29 cellular contexts compared by ENCODE assay signal in genomic region chr6:36292170-36292569, GRCh38. TPM values are rescaled to one million over a fixed set of nuclear protein-coding genes. Genes with fewer than 3 reads are reported as not detected.
"Had no signal": no experiment of that assay in that cellular context is flagged by ENCODE, and none has a peak within 500 bp of the region (broad histone marks: within the 10 kb centered on the region; RNA-seq: fewer than 3 reads in every experiment).

No MANE protein-coding gene starts in this region.

- H3K9me3 Mint-ChIP-seq: activated CD4-positive, alpha-beta T cell treated with anti-CD3 and anti-CD28 coated beads, Interleukin-2, amount 10 ng/mL, durations not matched to agents 24 days and 14 days; activated CD8-positive, alpha-beta T cell treated with anti-CD3 and anti-CD28 coated beads for 36 hours; activated naive CD4-positive, alpha-beta T cell treated with anti-CD3 and anti-CD28 coated beads, Interleukin-2, amount 10 ng/mL, durations not matched to agents 7 days and 5 days; activated naive CD8-positive, alpha-beta T cell treated with anti-CD3 and anti-CD28 coated beads, Interleukin-2, amount 50 U/mL, for 24 hours; T-helper 1 cell treated with Interleukin-12 subunit alpha and Interleukin-12 subunit beta and Interleukin-4 antibody, amounts not matched to agents 30 μg/mL and 1 μg/mL, for 36 hours; T-helper 2 cell treated with Interferon-gamma antibody and Interleukin-4, amounts not matched to agents 5 μg/mL and 100 μg/mL, for 36 hours had no signal

- H3K9me2 ChIP-seq: SK-N-SH had no signal

- H3K27ac Mint-ChIP-seq: activated CD4-positive, alpha-beta T cell treated with anti-CD3 and anti-CD28 coated beads, Interleukin-2, amount 10 ng/mL, durations not matched to agents 24 days and 14 days; activated CD8-positive, alpha-beta T cell treated with anti-CD3 and anti-CD28 coated beads for 36 hours; activated naive CD4-positive, alpha-beta T cell treated with anti-CD3 and anti-CD28 coated beads, Interleukin-2, amount 10 ng/mL, durations not matched to agents 7 days and 5 days; activated naive CD8-positive, alpha-beta T cell; activated naive CD8-positive, alpha-beta T cell treated with anti-CD3 and anti-CD28 coated beads, Interleukin-2, amount 50 U/mL, for 24 hours; T-helper 1 cell treated with Interleukin-12 subunit alpha and Interleukin-12 subunit beta and Interleukin-4 antibody, amounts not matched to agents 30 μg/mL and 1 μg/mL, for 36 hours; T-helper 2 cell treated with Interferon-gamma antibody and Interleukin-4, amounts not matched to agents 5 μg/mL and 100 μg/mL, for 36 hours had no signal

- H3K27me3 Mint-ChIP-seq: activated CD8-positive, alpha-beta T cell treated with anti-CD3 and anti-CD28 coated beads for 36 hours; activated naive CD8-positive, alpha-beta T cell; activated naive CD8-positive, alpha-beta T cell treated with anti-CD3 and anti-CD28 coated beads, Interleukin-2, amount 50 U/mL, for 24 hours; brain had no signal

- H3K36me3 Mint-ChIP-seq: activated naive CD4-positive, alpha-beta T cell treated with anti-CD3 and anti-CD28 coated beads, Interleukin-2, amount 10 ng/mL, durations not matched to agents 7 days and 5 days; activated naive CD8-positive, alpha-beta T cell; brain had no signal

- H3K4me1 ChIP-seq: SJSA1 had no signal

- DNase-seq: activated CD4-positive, alpha-beta T cell treated with anti-CD3 and anti-CD28 coated beads, Interleukin-2, amount 10 ng/mL, durations not matched to agents 24 days and 14 days; activated CD4-positive, alpha-beta T cell treated with anti-CD3 and anti-CD28 coated beads, Interleukin-2, amount 50 U/mL, for 4 hours; activated CD8-positive, alpha-beta T cell treated with anti-CD3 and anti-CD28 coated beads for 36 hours; activated naive CD4-positive, alpha-beta T cell treated with anti-CD3 and anti-CD28 coated beads, Interleukin-2, amount 10 ng/mL, durations not matched to agents 7 days and 5 days; activated naive CD8-positive, alpha-beta T cell treated with anti-CD3 and anti-CD28 coated beads, Interleukin-2, amount 50 U/mL, for 24 hours; activated T-cell treated with anti-CD3 and anti-CD28 coated beads, Interleukin-2, amount 50 U/mL, for 1 hour; anterior cingulate cortex; central memory CD4-positive, alpha-beta T cell; NCI-H1105; NCI-H1417 treated with DMSO at 0.1 percent for 48 hours; NCI-H187 treated with DMSO at 0.1 percent for 48 hours; NCI-H2081; NCI-H2171 treated with DMSO at 0.1 percent for 48 hours; NCI-H2227 treated with DMSO at 0.1 percent for 48 hours; NCI-H446 treated with DMSO at 0.1 percent for 48 hours; NCI-H748 treated with DMSO at 0.1 percent for 48 hours; NK-92 treated with Interleukin-12 subunit alpha and Interleukin-12 subunit beta, amount 100 ng/mL, for 24 hours; PC-3; Peyer's patch; RPMI8226; SHP77 treated with DMSO at 0.1 percent for 48 hours; SK-N-SH had no signal

- H3K36me3 ChIP-seq: Peyer's patch, SJSA1 had no signal

- ATAC-seq: activated CD8-positive, alpha-beta T cell treated with anti-CD3 and anti-CD28 coated beads for 36 hours; activated naive CD8-positive, alpha-beta T cell treated with anti-CD3 and anti-CD28 coated beads, Interleukin-2, amount 50 U/mL, for 24 hours; PC-3 had no signal

- H3K4me3 Mint-ChIP-seq: activated CD4-positive, alpha-beta T cell treated with anti-CD3 and anti-CD28 coated beads, Interleukin-2, amount 10 ng/mL, durations not matched to agents 24 days and 14 days; activated CD8-positive, alpha-beta T cell treated with anti-CD3 and anti-CD28 coated beads for 36 hours; activated naive CD4-positive, alpha-beta T cell treated with anti-CD3 and anti-CD28 coated beads, Interleukin-2, amount 10 ng/mL, durations not matched to agents 7 days and 5 days; activated naive CD8-positive, alpha-beta T cell; activated naive CD8-positive, alpha-beta T cell treated with anti-CD3 and anti-CD28 coated beads, Interleukin-2, amount 50 U/mL, for 24 hours; brain; T-helper 1 cell treated with Interleukin-12 subunit alpha and Interleukin-12 subunit beta and Interleukin-4 antibody, amounts not matched to agents 30 μg/mL and 1 μg/mL, for 36 hours; T-helper 2 cell treated with Interferon-gamma antibody and Interleukin-4, amounts not matched to agents 5 μg/mL and 100 μg/mL, for 36 hours had no signal

- H3K4me2 ChIP-seq: SK-N-SH had no signal

- H3K27me3 ChIP-seq: Peyer's patch had no signal

- H3K4me3 ChIP-seq: Peyer's patch, SJSA1 had no signal

- H3K27ac ChIP-seq: SJSA1 had no signal

- H3K9ac ChIP-seq: SK-N-SH had no signal

- H3K9me3 ChIP-seq: Peyer's patch, SJSA1, SK-N-SH had no signal

RNA-seq across cellular contexts. Expression of gene PNPLA1, which starts 22.3 kb away (rescaled TPM):
- total RNA-seq: activated CD4-positive, alpha-beta T cell treated with anti-CD3 and anti-CD28 coated beads, Interleukin-2, amount 10 ng/mL, durations not matched to agents 24 days and 14 days; activated CD8-positive, alpha-beta memory T cell treated with anti-CD3 and anti-CD28 coated beads for 36 hours; activated CD8-positive, alpha-beta T cell treated with anti-CD3 and anti-CD28 coated beads for 36 hours; MCF 10A; SJSA1 had no signal
- polyA plus RNA-seq: SK-N-SH had no signal

RNA-seq across cellular contexts. Expression of gene BNIP5, which starts 44.5 kb away (rescaled TPM):
- total RNA-seq: activated CD4-positive, alpha-beta T cell treated with anti-CD3 and anti-CD28 coated beads, Interleukin-2, amount 10 ng/mL, durations not matched to agents 24 days and 14 days; activated CD8-positive, alpha-beta memory T cell treated with anti-CD3 and anti-CD28 coated beads for 36 hours; activated CD8-positive, alpha-beta T cell treated with anti-CD3 and anti-CD28 coated beads for 36 hours; MCF 10A; PC-3; SJSA1 had no signal
- polyA plus RNA-seq: SK-N-SH had no signal
